Comparison of ENCODE assay signal across 31 cellular contexts in genomic region chr1:24566266-24566867, GRCh38. TPM values are rescaled to one million over a fixed set of nuclear protein-coding genes. Genes with fewer than 3 reads are reported as not detected.
DNase-seq lines count a peak whose midpoint lies in the region; ATAC-seq and TF ChIP-seq lines count a peak whose summit lies in the region.
"Had no signal": no experiment of that assay in that cellular context is flagged by ENCODE, and none has a peak within 500 bp of the region (broad histone marks: within the 10 kb centered on the region; RNA-seq: fewer than 3 reads in every experiment).

No MANE protein-coding gene starts in this region.

- H2AFZ ChIP-seq in SK-N-SH (ENCODE audit: low read depth) = no peak overlapping the region

- H3F3A ChIP-seq in SK-N-SH (replicated peaks; ENCODE audit: insufficient read depth) = no peaks in the 10 kb centered on the region

- H3K9me3 ChIP-seq in SK-N-SH = no peaks in the 10 kb centered on the region
- H3K9me3 ChIP-seq in colonic mucosa = no peaks in the 10 kb centered on the region
- H3K9me3 ChIP-seq: heart right ventricle, tibial artery had no signal

- no peak for TF ChIP-seq EP300 in SK-N-SH (IDR thresholded peaks at IDR 0.05; ENCODE audit: borderline replicate concordance in 1 of 2, low read depth in 1 of 2, low read length in 1 of 2)

- TF ChIP-seq CTCF in SK-N-SH (IDR thresholded peaks at IDR 0.05) (no peak), colonic mucosa (IDR thresholded peaks at IDR 0.05) (no peak)

- DNase-seq in SK-N-SH (no peak), astrocyte of the hippocampus (ENCODE audit: low read depth, low spot score) (peak; percentile 17), iris pigment epithelial cell (ENCODE audit: low read depth) (peak; percentile 17), colonic mucosa (no peak), 8988T (no peak)
- no peak for DNase-seq in stimulated activated effector memory CD8-positive, alpha-beta T cell treated with anti-CD3 and anti-CD28 coated beads, Interleukin-12 subunit alpha, Interleukin-12 subunit beta, amount 100 ng/mL, for 72 hours (ENCODE audit: low spot score in 2 of 2)
- DNase-seq: activated CD4-positive, alpha-beta T cell treated with anti-CD3 and anti-CD28 coated beads for 4 hours; activated CD8-positive, alpha-beta memory T cell treated with anti-CD3 and anti-CD28 coated beads for 24 hours; activated gamma-delta T cell; activated naive CD8-positive, alpha-beta T cell treated with anti-CD3 and anti-CD28 coated beads, Interleukin-2, amount 10 ng/mL, durations not matched to agents 7 days and 5 days; CD8-positive, alpha-beta memory T cell; DMS153; effector CD4-positive, alpha-beta T cell; erythroblast; GF-D8; heart right ventricle; naive B cell; NCI-H146; NCI-H446 treated with DMSO at 0.1 percent for 48 hours; nucleus accumbens; tibial artery had no signal

- no peak for TF ChIP-seq RAD21 in SK-N-SH (IDR thresholded peaks at IDR 0.05; ENCODE audit: low read length)

- H3K36me3 Mint-ChIP-seq in stimulated activated effector memory CD8-positive, alpha-beta T cell treated with anti-CD3 and anti-CD28 coated beads, Interleukin-12 subunit alpha, Interleukin-12 subunit beta, amount 100 ng/mL, for 72 hours = no peaks in the 10 kb centered on the region
- H3K36me3 Mint-ChIP-seq: activated naive CD8-positive, alpha-beta T cell treated with anti-CD3 and anti-CD28 coated beads, Interleukin-2, amount 10 ng/mL, durations not matched to agents 7 days and 5 days; CD8-positive, alpha-beta memory T cell; naive B cell had no signal

- H3K36me3 ChIP-seq in SK-N-SH (replicated peaks in 1 of 2; ENCODE audit: control insufficient read depth in 1 of 2, insufficient read depth in 2 of 2, low read length in 1 of 2) (no peaks in the 10 kb centered on the region), colonic mucosa (no peaks in the 10 kb centered on the region)
- H3K36me3 ChIP-seq: heart right ventricle, tibial artery had no signal

- intact Hi-C loops in colonic mucosa (cut with DNase I) = no loop called here

- H3K4me1 ChIP-seq in SK-N-SH (ENCODE audit: control insufficient read depth in 1 of 2, insufficient read depth in 2 of 2, low read depth in 1 of 2, low read length in 1 of 2) = peaks cover 0 to 6% of the 10 kb centered on the region in 2 experiments; a peak in 1 of 4 replicates
- no peaks in the 10 kb centered on the region for H3K4me1 ChIP-seq in colonic mucosa

- no peak overlapping the region for H3K4me3 Mint-ChIP-seq in stimulated activated effector memory CD8-positive, alpha-beta T cell treated with anti-CD3 and anti-CD28 coated beads, Interleukin-12 subunit alpha, Interleukin-12 subunit beta, amount 100 ng/mL, for 72 hours
- H3K4me3 Mint-ChIP-seq: activated naive CD8-positive, alpha-beta T cell treated with anti-CD3 and anti-CD28 coated beads, Interleukin-2, amount 10 ng/mL, durations not matched to agents 7 days and 5 days; CD8-positive, alpha-beta memory T cell; naive B cell had no signal

- WGBS in SK-N-SH (ENCODE audit: low lambda C conversion rate) = 75% methylated on average over 3 of the region's 3 CpGs

- no peaks in the 10 kb centered on the region for H3K27me3 ChIP-seq in SK-N-SH (ENCODE audit: insufficient read depth)
- H3K27me3 ChIP-seq in colonic mucosa = no peaks in the 10 kb centered on the region
- H3K27me3 ChIP-seq: heart right ventricle had no signal

- 0 out of 2 replicates have a peak overlapping the region, but pooled peaks have one; percentile 28 for H3K4me2 ChIP-seq in SK-N-SH

- POLR2A ChIA-PET in SK-N-SH (lab: Yijun Ruan, JAX) = no interaction called here

- ATAC-seq in SK-N-SH treated with all-trans-retinoic acid at 6 μM for 48 hours = no peak
- ATAC-seq in stimulated activated effector memory CD8-positive, alpha-beta T cell treated with anti-CD3 and anti-CD28 coated beads, Interleukin-12 subunit alpha, Interleukin-12 subunit beta, amount 100 ng/mL, for 72 hours = no peak
- ATAC-seq in HG02610 (IDR thresholded peaks at IDR 0.05; ENCODE audit: unreplicated experiment) = no peak
- ATAC-seq: HCT116, heart right ventricle, left lobe of liver had no signal

- H3K27ac ChIP-seq in SK-N-SH (ENCODE audit: low read depth in 2 of 2, low read length in 1 of 2) = no peak overlapping the region
- H3K27ac ChIP-seq in colonic mucosa = no peak overlapping the region
- H3K27ac ChIP-seq: 22Rv1, heart right ventricle, HL-60, tibial artery had no signal

- no peaks in the 10 kb centered on the region for H3K79me2 ChIP-seq in SK-N-SH (ENCODE audit: insufficient read depth)

- H3K9me2 ChIP-seq in SK-N-SH = no peaks in the 10 kb centered on the region

- H4K20me1 ChIP-seq in SK-N-SH (ENCODE audit: insufficient read depth) = no peaks in the 10 kb centered on the region

- H3K27ac Mint-ChIP-seq in stimulated activated effector memory CD8-positive, alpha-beta T cell treated with anti-CD3 and anti-CD28 coated beads, Interleukin-12 subunit alpha, Interleukin-12 subunit beta, amount 100 ng/mL, for 72 hours = peak overlapping the region; percentile 24
- H3K27ac Mint-ChIP-seq: activated naive CD8-positive, alpha-beta T cell treated with anti-CD3 and anti-CD28 coated beads, Interleukin-2, amount 10 ng/mL, durations not matched to agents 7 days and 5 days had no signal

- H3K4me1 Mint-ChIP-seq in stimulated activated effector memory CD8-positive, alpha-beta T cell treated with anti-CD3 and anti-CD28 coated beads, Interleukin-12 subunit alpha, Interleukin-12 subunit beta, amount 100 ng/mL, for 72 hours = no peaks in the 10 kb centered on the region
- H3K4me1 Mint-ChIP-seq: CD8-positive, alpha-beta memory T cell had no signal

- CTCF ChIA-PET in SK-N-SH (lab: Yijun Ruan, JAX) = no interaction called here

- H3K4me3 ChIP-seq in SK-N-SH (ENCODE audit: low read depth in 2 of 2, low read length in 1 of 2) (no peak overlapping the region), colonic mucosa (no peak overlapping the region)
- H3K4me3 ChIP-seq: heart right ventricle, tibial artery had no signal

- no peaks in the 10 kb centered on the region for H3K9me3 Mint-ChIP-seq in stimulated activated effector memory CD8-positive, alpha-beta T cell treated with anti-CD3 and anti-CD28 coated beads, Interleukin-12 subunit alpha, Interleukin-12 subunit beta, amount 100 ng/mL, for 72 hours
- H3K9me3 Mint-ChIP-seq: activated naive CD8-positive, alpha-beta T cell treated with anti-CD3 and anti-CD28 coated beads, Interleukin-2, amount 10 ng/mL, durations not matched to agents 7 days and 5 days; CD8-positive, alpha-beta memory T cell; naive B cell had no signal

- H3K9ac ChIP-seq in SK-N-SH = no peak overlapping the region
- no peak overlapping the region for H3K9ac ChIP-seq in colonic mucosa (ENCODE audit: low read depth in 2 of 2, low read length in 2 of 2)

TF ChIP-seq in SK-N-SH, 30 proteins besides CTCF, POLR2A, EP300 and RAD21 (continues in another document):
- TF ChIP-seq JUND (IDR thresholded peaks at IDR 0.05) (no peak), TCF12 (IDR thresholded peaks at IDR 0.05) (no peak), MAX (IDR thresholded peaks at IDR 0.05; ENCODE audit: low read depth) (no peak), TEAD4 (IDR thresholded peaks at IDR 0.05; ENCODE audit: borderline replicate concordance, insufficient read depth) (no peak), SIN3A (IDR thresholded peaks at IDR 0.05; ENCODE audit: borderline replicate concordance, low read depth, low read length) (no peak), RFX5 (IDR thresholded peaks at IDR 0.05; ENCODE audit: low read length) (no peak), NRF1 (IDR thresholded peaks at IDR 0.05; ENCODE audit: low read depth, low read length) (no peak), YY1 (IDR thresholded peaks at IDR 0.05; ENCODE audit: low read depth) (no peak)

TF ChIP-seq in SK-N-SH treated with all-trans-retinoic acid at 6 μM for 48 hours, 23 proteins besides CTCF, POLR2A, EP300 and RAD21:
- TF ChIP-seq SNAI2 (CRISPR knock-in tag; IDR thresholded peaks at IDR 0.05) = no peak
- no peak for TF ChIP-seq ZC3H10 (CRISPR knock-in tag; IDR thresholded peaks at IDR 0.05)
- no peak for TF ChIP-seq TOX (CRISPR knock-in tag; IDR thresholded peaks at IDR 0.05; ENCODE audit: borderline replicate concordance)

RNA-seq across cellular contexts. Expression of gene NCMAP, which starts 10.5 kb away (rescaled TPM):
- polyA plus RNA-seq in SK-N-SH (2012; rRNA removed) = 0.02 TPM in 1 of 2 replicates, not detected in the other
- 0.01 TPM in 2 replicates for polyA plus RNA-seq in SK-N-SH (2012; cell fraction: cytosol; rRNA removed)
- 0.01 TPM in 1 of 2 replicates, not detected in the other for polyA plus RNA-seq in SK-N-SH (2012; cell fraction: nucleus; rRNA removed)
- total RNA-seq in colonic mucosa = 1 to 10 TPM in 1 of 2 donors, under 1 TPM in 1; 0.72 to 2.7 TPM
- total RNA-seq: chondrocyte; fibroblast of villous mesenchyme; LHCN-M2; T-helper 2 cell treated with Interferon-gamma antibody and Interleukin-4, amounts not matched to agents 100 ng/mL and 5 ng/mL, for 36 hours had no signal
- polyA plus RNA-seq: CD8-positive, alpha-beta memory T cell had no signal

Comparison
In these comparisons a context has a peak if more than half of its experiments do, and no peak if none do; other contexts are left out.
1. DNase-seq: peak in astrocyte of the hippocampus (single experiment) and iris pigment epithelial cell (single experiment); none in SK-N-SH (single experiment), stimulated activated effector memory CD8-positive, alpha-beta T cell treated with anti-CD3 and anti-CD28 coated beads, Interleukin-12 subunit alpha, Interleukin-12 subunit beta, amount 100 ng/mL, for 72 hours (0 of 2), colonic mucosa (single experiment) and 8988T (single experiment).